ENCODE assay signal across 8 cellular contexts in genomic region chr17:29589524-29590260, GRCh38. TPM values are rescaled to one million over a fixed set of nuclear protein-coding genes. Genes with fewer than 3 reads are reported as not detected.
DNase-seq lines count a peak whose midpoint lies in the region; ATAC-seq, FAIRE-seq and TF ChIP-seq lines count a peak whose summit lies in the region.

GIT1 (minus strand) TSS chr17:29589648; CDS start chr17:29589378, 270 bp downstream.

- dilution Hi-C loops in keratinocyte (cut with MboI; ENCODE audit: extremely low pct_ligation_motif_present, low sequenced_read_pairs): no loop called here

- peaks cover 50% of the 10 kb centered on the region for H3K79me2 ChIP-seq in keratinocyte (ENCODE audit: control insufficient read depth, insufficient read depth, low read length)

- no peak for TF ChIP-seq CTCF in keratinocyte (optimal IDR thresholded peaks at IDR 0.05 in 1 of 3, IDR thresholded peaks at IDR 0.05 in 1 of 3, conservative IDR thresholded peaks at IDR 0.05 in 1 of 3; ENCODE audit: extremely low read depth in 1 of 3, insufficient read depth in 2 of 3, low read length in 3 of 3)

- peak within 1 kb of the TSS; percentile 87 for H2AFZ ChIP-seq in keratinocyte (ENCODE audit: control insufficient read depth, low read length)

- H3K9me1 ChIP-seq in keratinocyte (ENCODE audit: control insufficient read depth, extremely low read depth, insufficient read depth, low read length): peaks cover 12% of the 10 kb centered on the region

- H3K27me3 ChIP-seq in keratinocyte (ENCODE audit: control insufficient read depth, extremely low read depth, insufficient read depth, low read length): no peaks in the 10 kb centered on the region

- peaks cover 73% of the 10 kb centered on the region for H3K4me1 ChIP-seq in keratinocyte (ENCODE audit: control insufficient read depth, extremely low read depth, insufficient read depth, low read length)

- H3K27ac ChIP-seq in keratinocyte (ENCODE audit: control insufficient read depth, insufficient read depth, low read length): peak within 1 kb of the TSS; percentile 68

- ATAC-seq in GM18511 (IDR thresholded peaks at IDR 0.05; ENCODE audit: unreplicated experiment) (peak; percentile 61), HG03097 (IDR thresholded peaks at IDR 0.05; ENCODE audit: low FRiP score, unreplicated experiment) (peak; percentile 45), HG02884 (IDR thresholded peaks at IDR 0.05; ENCODE audit: unreplicated experiment) (no peak)
- ATAC-seq in central memory CD8-positive, alpha-beta T cell (replicated peaks; ENCODE audit: extremely low read depth, poor library complexity, severe bottlenecking): peak; percentile 74

- FAIRE-seq in keratinocyte (lab: Jason Lieb, UNC): no peak

- peaks cover 11% of the 10 kb centered on the region for H4K20me1 ChIP-seq in keratinocyte (ENCODE audit: control insufficient read depth, extremely low read depth, insufficient read depth, low read length)

- H3K9ac ChIP-seq in keratinocyte (ENCODE audit: control insufficient read depth, extremely low read depth, insufficient read depth, low read length): peak within 1 kb of the TSS; percentile 78

- H3K9me3 ChIP-seq in keratinocyte (ENCODE audit: control insufficient read depth, low read depth, low read length): no peaks in the 10 kb centered on the region

- H3K36me3 Mint-ChIP-seq in central memory CD8-positive, alpha-beta T cell (ENCODE audit: insufficient read depth): peaks cover 2% of the 10 kb centered on the region

- peak; percentile 45 for DNase-seq in NCI-H2196 treated with DMSO at 0.1 percent for 48 hours (lab: John Stamatoyannopoulos, UW; ENCODE audit: unreplicated experiment)
- peak; percentile 56 to 83 (median 74) for DNase-seq in activated CD4-positive, CD25-positive, alpha-beta regulatory T cell (lab: John Stamatoyannopoulos, UW)
- peak; percentile 58 to 71 for DNase-seq in central memory CD8-positive, alpha-beta T cell (ENCODE audit: low spot score in 2 of 2)
- DNase-seq in keratinocyte (ENCODE audit: low read depth, low spot score): no peak
- DNase-seq in stimulated activated CD4-positive, alpha-beta T cell treated with anti-CD3 and anti-CD28 coated beads, Interleukin-12 subunit alpha, Interleukin-12 subunit beta, amount 100 ng/mL, for 4 hours: peak; percentile 80

- H3K9me3 Mint-ChIP-seq in central memory CD8-positive, alpha-beta T cell: no peaks in the 10 kb centered on the region

- H3K36me3 ChIP-seq in keratinocyte (ENCODE audit: control insufficient read depth in 2 of 2, extremely low read depth in 1 of 2, insufficient read depth in 2 of 2, low read length in 2 of 2): peaks cover 3 to 5% of the 10 kb centered on the region in 2 experiments

- peaks cover 59% of the 10 kb centered on the region for H3K4me1 Mint-ChIP-seq in central memory CD8-positive, alpha-beta T cell

- peak within 1 kb of the TSS; percentile 97 for H3K4me2 ChIP-seq in keratinocyte (ENCODE audit: control insufficient read depth, extremely low read depth, insufficient read depth, low read depth, low read length)

- H3K27me3 Mint-ChIP-seq in central memory CD8-positive, alpha-beta T cell: no peaks in the 10 kb centered on the region

- H3K4me3 ChIP-seq in keratinocyte (ENCODE audit: control insufficient read depth in 2 of 3, extremely low read depth in 1 of 3, insufficient read depth in 2 of 3, low read depth in 1 of 3, low read length in 3 of 3): peak within 1 kb of the TSS; percentile 81 to 92 (median 85)

- peak within 1 kb of the TSS; percentile 89 for H3K27ac Mint-ChIP-seq in central memory CD8-positive, alpha-beta T cell (ENCODE audit: low read depth)

- H3K4me3 Mint-ChIP-seq in central memory CD8-positive, alpha-beta T cell: peak within 1 kb of the TSS; percentile 87

RNA-seq across cellular contexts. Expression of gene GIT1, which starts in this region (rescaled TPM):
- 35.9 to 42.7 TPM (median 37.9 TPM) in 3 replicates for polyA plus RNA-seq in keratinocyte
- polyA plus RNA-seq in keratinocyte (2011; ENCODE audit: low read depth): 34.5 TPM
- polyA plus RNA-seq in keratinocyte (2011; cell fraction: cytosol; rRNA removed): 26.3 and 43.3 TPM in 2 replicates
- 55.9 and 64.8 TPM in 2 replicates for polyA plus RNA-seq in keratinocyte (2011; cell fraction: nucleus; rRNA removed)
- polyA plus RNA-seq in keratinocyte (2012; ENCODE audit: low replicate concordance): 28.3 and 36.4 TPM in 2 replicates
- 43.0 to 93.0 TPM (median 49.5 TPM) in 3 replicates for polyA minus RNA-seq in keratinocyte
- polyA minus RNA-seq in keratinocyte (2011; cell fraction: cytosol; rRNA and poly(A)+ RNA removed): 58.7 TPM
- polyA minus RNA-seq in keratinocyte (2011; cell fraction: nucleus; rRNA and poly(A)+ RNA removed): 36.5 and 45.9 TPM in 2 replicates
